Comparison of ENCODE assay signal across 8 cellular contexts in the genomic region with DNA sequence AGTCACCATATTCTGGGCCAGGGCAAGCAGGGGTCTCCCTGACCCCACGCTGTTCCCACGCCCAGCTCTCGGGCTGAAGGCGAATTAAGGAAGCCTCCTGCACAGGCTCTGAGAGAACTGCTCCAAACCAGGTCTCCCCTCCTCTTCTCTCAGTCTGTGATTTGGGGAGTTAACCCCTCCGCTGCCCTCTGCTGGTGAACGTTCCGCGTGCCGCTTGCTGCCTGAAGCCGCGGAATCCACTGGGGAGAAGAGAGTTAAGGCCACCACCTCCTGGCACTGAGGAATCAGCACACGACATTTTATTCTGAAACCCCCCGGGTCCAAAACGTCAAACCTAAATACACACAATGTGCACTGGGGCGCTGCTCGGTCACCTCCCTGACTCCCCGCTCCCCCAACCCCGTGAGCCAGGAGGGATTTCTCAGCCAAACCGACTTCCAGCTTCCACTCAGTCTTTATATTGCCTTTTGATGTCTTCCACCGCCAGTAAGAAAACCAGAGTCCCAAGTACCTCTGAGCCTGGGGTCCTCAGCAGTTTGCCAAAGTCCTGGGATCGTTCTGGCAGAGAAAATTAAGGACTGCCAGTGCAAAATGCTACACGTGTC. TPM values are rescaled to one million over a fixed set of nuclear protein-coding genes. Genes with fewer than 3 reads are reported as not detected.
DNase-seq lines count a peak whose midpoint lies in the region; ATAC-seq and TF ChIP-seq lines count a peak whose summit lies in the region.

No MANE protein-coding gene starts in this region.

- no peak overlapping the region for H3K27ac Mint-ChIP-seq in mesothelial cell of epicardium

- peaks cover 3% of the 10 kb centered on the region for H3K27me3 Mint-ChIP-seq in mesothelial cell of epicardium (ENCODE audit: low read depth)

- no peak overlapping the region for H3K4me3 ChIP-seq in NT2/D1 (ENCODE audit: insufficient read length, low read depth)
- no peak overlapping the region for H3K4me3 ChIP-seq in choroid plexus epithelial cell (ENCODE audit: low read depth, low read length)

- peaks cover 7% of the 10 kb centered on the region for H3K4me1 ChIP-seq in NT2/D1 (ENCODE audit: insufficient read depth, insufficient read length)

- no peak for ATAC-seq in HG02610 (IDR thresholded peaks at IDR 0.05; ENCODE audit: unreplicated experiment)

- no peak overlapping the region for H3K9ac ChIP-seq in NT2/D1 (ENCODE audit: insufficient read length, low read depth)

- no peaks in the 10 kb centered on the region for H3K36me3 Mint-ChIP-seq in mesothelial cell of epicardium

- no peaks in the 10 kb centered on the region for H3K9me3 ChIP-seq in NT2/D1 (ENCODE audit: insufficient read depth, low read length)

- H3K27me3 ChIP-seq in NT2/D1 (ENCODE audit: insufficient read depth, insufficient read length), result no peaks in the 10 kb centered on the region

- no peaks in the 10 kb centered on the region for H3K9me3 Mint-ChIP-seq in mesothelial cell of epicardium

- peak overlapping the region; percentile 47 for H3K4me3 Mint-ChIP-seq in mesothelial cell of epicardium

- no peaks in the 10 kb centered on the region for H3K36me3 ChIP-seq in NT2/D1 (ENCODE audit: insufficient read depth, insufficient read length, low read length)

- TF ChIP-seq CTCF in choroid plexus epithelial cell (conservative IDR thresholded peaks at IDR 0.05; ENCODE audit: low read depth, low read length), result peak; percentile 79
- peak; percentile 51 for TF ChIP-seq CTCF in mesothelial cell of epicardium (IDR thresholded peaks at IDR 0.05; ENCODE audit: unreplicated experiment)

- peak; percentile 18 for DNase-seq in activated T-cell treated with anti-CD3 and anti-CD28 coated beads for 24 hours (ENCODE audit: low read depth)
- DNase-seq in activated T-cell treated with anti-CD3 and anti-CD28 coated beads, Interleukin-2, amount 50 U/mL, for 1 hour, result no peak
- DNase-seq in NT2/D1 (ENCODE audit: low read depth, low spot score), result peak; percentile 46
- DNase-seq in choroid plexus epithelial cell (ENCODE audit: low read depth), result peak; percentile 56
- DNase-seq in mesothelial cell of epicardium (ENCODE audit: low spot score in 2 of 2, unreplicated experiment in 2 of 2), result peak; percentile 41 to 74
- DNase-seq in NCI-H1694 (lab: John Stamatoyannopoulos, UW), result no peak
- DNase-seq in inferior parietal cortex (ENCODE audit: extremely low spot score), result no peak

- peaks cover 10% of the 10 kb centered on the region for H3K4me1 Mint-ChIP-seq in mesothelial cell of epicardium

RNA-seq across cellular contexts. Expression of a gene that starts 54.4 kb away (rescaled TPM):
- total RNA-seq in mesothelial cell of epicardium, result 1.2 to 1.8 TPM (median 1.3 TPM) in 3 replicates

Comparison
In these comparisons a context has a peak if more than half of its experiments do, and no peak if none do; other contexts are left out.
1. DNase-seq: peak in activated T-cell treated with anti-CD3 and anti-CD28 coated beads for 24 hours (single experiment), NT2/D1 (single experiment), choroid plexus epithelial cell (single experiment) and mesothelial cell of epicardium (2 of 2); none in activated T-cell treated with anti-CD3 and anti-CD28 coated beads, Interleukin-2, amount 50 U/mL, for 1 hour (single experiment), NCI-H1694 (single experiment) and inferior parietal cortex (single experiment).